14 cellular contexts compared by ENCODE assay signal in the genomic region with DNA sequence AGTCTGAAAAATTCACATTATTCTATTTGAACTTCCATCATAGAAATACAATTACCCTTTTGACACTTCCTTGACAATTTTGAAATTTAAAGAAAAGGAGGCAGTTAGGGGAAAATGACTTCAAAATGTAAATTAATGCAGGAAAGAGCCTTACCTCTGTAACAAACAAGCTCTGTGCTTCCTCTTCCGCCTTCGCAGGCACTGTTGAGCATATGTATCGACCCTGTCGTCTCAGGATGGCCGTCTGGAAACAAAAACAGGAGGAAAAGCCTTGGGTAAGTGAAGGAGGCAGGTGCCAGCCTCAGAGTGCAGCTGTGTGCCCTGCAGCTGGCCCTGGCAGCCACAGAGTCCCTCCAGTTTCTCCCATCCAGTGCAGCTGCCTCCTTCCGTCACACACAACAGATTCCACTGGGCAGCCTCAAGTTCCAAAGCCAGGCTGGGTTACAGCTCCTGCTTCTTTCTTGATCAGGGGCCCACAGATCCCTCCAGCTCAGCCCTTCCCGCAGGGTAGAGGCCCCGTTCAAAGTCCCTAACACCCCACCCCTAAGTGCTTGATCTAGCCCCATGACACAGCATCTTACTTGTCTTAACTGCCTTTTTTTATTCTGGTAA. TPM values are rescaled to one million over a fixed set of nuclear protein-coding genes. Genes with fewer than 3 reads are reported as not detected.
DNase-seq lines count a peak whose midpoint lies in the region; ATAC-seq, FAIRE-seq and TF ChIP-seq lines count a peak whose summit lies in the region.
"Had no signal": no experiment of that assay in that cellular context is flagged by ENCODE, and none has a peak within 500 bp of the region (broad histone marks: within the 10 kb centered on the region; RNA-seq: fewer than 3 reads in every experiment).

No MANE protein-coding gene starts in this region.

- H3K36me3 ChIP-seq in skeletal muscle tissue (ENCODE audit: control insufficient read depth in 3 of 3, insufficient read depth in 3 of 3, low read length in 3 of 3), result no peaks in the 10 kb centered on the region

- peaks cover 31% of the 10 kb centered on the region for H3K36me3 Mint-ChIP-seq in T-helper 1 cell treated with Interleukin-12 subunit alpha and Interleukin-12 subunit beta and Interleukin-4 antibody, amounts not matched to agents 30 μg/mL and 1 μg/mL, for 36 hours (ENCODE audit: low read depth)
- peaks cover 20% of the 10 kb centered on the region for H3K36me3 Mint-ChIP-seq in activated CD8-positive, alpha-beta memory T cell treated with anti-CD3 and anti-CD28 coated beads, Interleukin-2, amount 10 ng/mL, durations not matched to agents 7 days and 5 days

- H3K4me1 Mint-ChIP-seq in T-helper 1 cell treated with Interleukin-12 subunit alpha and Interleukin-12 subunit beta and Interleukin-4 antibody, amounts not matched to agents 30 μg/mL and 1 μg/mL, for 36 hours (ENCODE audit: low read depth), result peaks cover 10% of the 10 kb centered on the region
- H3K4me1 Mint-ChIP-seq in activated CD8-positive, alpha-beta memory T cell treated with anti-CD3 and anti-CD28 coated beads, Interleukin-2, amount 10 ng/mL, durations not matched to agents 7 days and 5 days, result no peaks in the 10 kb centered on the region

- H3K27me3 Mint-ChIP-seq in T-helper 1 cell treated with Interleukin-12 subunit alpha and Interleukin-12 subunit beta and Interleukin-4 antibody, amounts not matched to agents 30 μg/mL and 1 μg/mL, for 36 hours (ENCODE audit: low read depth), result no peaks in the 10 kb centered on the region
- H3K27me3 Mint-ChIP-seq in activated CD8-positive, alpha-beta memory T cell treated with anti-CD3 and anti-CD28 coated beads, Interleukin-2, amount 10 ng/mL, durations not matched to agents 7 days and 5 days, result no peaks in the 10 kb centered on the region

- no peak for TF ChIP-seq CTCF in GM20000 (IDR thresholded peaks at IDR 0.05; ENCODE audit: extremely low read depth, missing control alignments)

- no peak for ATAC-seq in activated CD8-positive, alpha-beta memory T cell treated with anti-CD3 and anti-CD28 coated beads, Interleukin-2, amount 10 ng/mL, durations not matched to agents 7 days and 5 days

- H3K9me3 ChIP-seq in skeletal muscle tissue (ENCODE audit: control insufficient read depth in 3 of 3, low read length in 3 of 3), result peaks cover 2 to 7% (median 6%) of the 10 kb centered on the region in 3 donors

- DNase-seq in T-helper 1 cell, result no peak
- peak; percentile 75 to 94 for DNase-seq in SHP77 (lab: John Stamatoyannopoulos, UW)
- DNase-seq in globus pallidus (ENCODE audit: low spot score), result peak; percentile 68
- no peak for DNase-seq in GM20000 (ENCODE audit: low spot score)
- no peak for DNase-seq in activated CD8-positive, alpha-beta memory T cell treated with anti-CD3 and anti-CD28 coated beads, Interleukin-2, amount 10 ng/mL, durations not matched to agents 7 days and 5 days
- no peak for DNase-seq in RCC 7860 (ENCODE audit: low spot score)
- DNase-seq: ACHN, cerebellar nuclear complex, foreskin melanocyte, NCI-H1417 treated with DMSO at 0.1 percent for 48 hours, SIG-M5 had no signal

- no peaks in the 10 kb centered on the region for H3K27me3 ChIP-seq in skeletal muscle tissue (ENCODE audit: control insufficient read depth in 3 of 3, insufficient read depth in 3 of 3, low read length in 3 of 3)
- H3K27me3 ChIP-seq: tibial nerve had no signal

- CTCF ChIA-PET in activated CD8-positive, alpha-beta memory T cell treated with anti-CD3 and anti-CD28 coated beads, Interleukin-2, amount 10 ng/mL, durations not matched to agents 7 days and 5 days (lab: Charles Lee), result no interaction called here

- no peak for FAIRE-seq in RCC 7860 (lab: Jason Lieb, UNC)

- peak overlapping the region; percentile 59 for H3K4me3 Mint-ChIP-seq in T-helper 1 cell treated with Interleukin-12 subunit alpha and Interleukin-12 subunit beta and Interleukin-4 antibody, amounts not matched to agents 30 μg/mL and 1 μg/mL, for 36 hours
- H3K4me3 Mint-ChIP-seq in activated CD8-positive, alpha-beta memory T cell treated with anti-CD3 and anti-CD28 coated beads, Interleukin-2, amount 10 ng/mL, durations not matched to agents 7 days and 5 days, result no peak overlapping the region

- H3K27ac ChIP-seq in skeletal muscle tissue (ENCODE audit: low read depth, low read length), result no peak overlapping the region

- peak overlapping the region; percentile 84 for H3K27ac Mint-ChIP-seq in T-helper 1 cell treated with Interleukin-12 subunit alpha and Interleukin-12 subunit beta and Interleukin-4 antibody, amounts not matched to agents 30 μg/mL and 1 μg/mL, for 36 hours
- H3K27ac Mint-ChIP-seq in activated CD8-positive, alpha-beta memory T cell treated with anti-CD3 and anti-CD28 coated beads, Interleukin-2, amount 10 ng/mL, durations not matched to agents 7 days and 5 days, result no peak overlapping the region

- peak overlapping the region in 1 of 3 donors; percentile 40 for H3K9ac ChIP-seq in skeletal muscle tissue (ENCODE audit: low read depth in 1 of 3, low read length in 3 of 3)

- peaks cover 21% of the 10 kb centered on the region for H3K9me3 Mint-ChIP-seq in T-helper 1 cell treated with Interleukin-12 subunit alpha and Interleukin-12 subunit beta and Interleukin-4 antibody, amounts not matched to agents 30 μg/mL and 1 μg/mL, for 36 hours
- H3K9me3 Mint-ChIP-seq in activated CD8-positive, alpha-beta memory T cell treated with anti-CD3 and anti-CD28 coated beads, Interleukin-2, amount 10 ng/mL, durations not matched to agents 7 days and 5 days (ENCODE audit: low read depth), result peaks cover 12% of the 10 kb centered on the region

- peak overlapping the region; percentile 5 to 40 (median 8) for H3K4me3 ChIP-seq in skeletal muscle tissue (ENCODE audit: low read length in 3 of 3)
- H3K4me3 ChIP-seq: tibial nerve had no signal

- peaks cover 5 to 8% (median 6%) of the 10 kb centered on the region in 3 donors for H3K4me1 ChIP-seq in skeletal muscle tissue (ENCODE audit: control insufficient read depth in 3 of 3, insufficient read depth in 3 of 3, low read length in 3 of 3)

RNA-seq across cellular contexts. Expression of a gene that starts 47.7 kb away (rescaled TPM):
- total RNA-seq in skeletal muscle tissue, result 86.6 TPM
- 10 to 100 TPM; 37.5 to 79.9 TPM for total RNA-seq in activated CD8-positive, alpha-beta memory T cell treated with anti-CD3 and anti-CD28 coated beads, Interleukin-2, amount 10 ng/mL, durations not matched to agents 7 days and 5 days

Comparison
In these comparisons a context has a peak if more than half of its experiments do, and no peak if none do; other contexts are left out.
1. DNase-seq: peak in SHP77 (2 of 2) and globus pallidus (single experiment); none in T-helper 1 cell (0 of 5), GM20000 (single experiment), activated CD8-positive, alpha-beta memory T cell treated with anti-CD3 and anti-CD28 coated beads, Interleukin-2, amount 10 ng/mL, durations not matched to agents 7 days and 5 days (single experiment) and RCC 7860 (single experiment).